Comparison of ENCODE assay signal across 18 cellular contexts in genomic region chr11:87866951-87867350, GRCh38.
"Had no signal": no experiment of that assay in that cellular context is flagged by ENCODE, and none has a peak within 500 bp of the region (broad histone marks: within the 10 kb centered on the region; RNA-seq: fewer than 3 reads in every experiment).

No MANE protein-coding gene starts in this region.

- DNase-seq: dermis blood vessel endothelial cell; dorsolateral prefrontal cortex; effector CD4-positive, alpha-beta T cell; effector memory CD4-positive, alpha-beta T cell; foreskin keratinocyte; heart left ventricle; hypothalamus; immature natural killer cell; islet precursor cell; left cardiac atrium; left lung; left ventricle myocardium superior; lower lobe of right lung; mesenchymal stem cell; mucosa of descending colon; naive B cell; naive thymus-derived CD8-positive, alpha-beta T cell had no signal

- ATAC-seq: foreskin keratinocyte; gastroesophageal sphincter; heart left ventricle; left cardiac atrium; left lung; left ventricle myocardium superior; lower lobe of right lung; mucosa of descending colon; naive thymus-derived CD8-positive, alpha-beta T cell had no signal
